ENCODE assay signal across 20 cellular contexts in genomic region chr16:1042076-1042744, GRCh38. TPM values are rescaled to one million over a fixed set of nuclear protein-coding genes. Genes with fewer than 3 reads are reported as not detected.
DNase-seq lines count a peak whose midpoint lies in the region; FAIRE-seq and TF ChIP-seq lines count a peak whose summit lies in the region.
"Had no signal": no experiment of that assay in that cellular context is flagged by ENCODE, and none has a peak within 500 bp of the region (broad histone marks: within the 10 kb centered on the region; RNA-seq: fewer than 3 reads in every experiment).

No MANE protein-coding gene starts in this region.

- no peak overlapping the region for H3K4me3 Mint-ChIP-seq in activated naive CD4-positive, alpha-beta T cell treated with anti-CD3 and anti-CD28 coated beads, Interleukin-2, amount 10 ng/mL, durations not matched to agents 7 days and 5 days
- H3K4me3 Mint-ChIP-seq in endothelial cell (ENCODE audit: unreplicated experiment), result peak overlapping the region; percentile 26
- no peak overlapping the region for H3K4me3 Mint-ChIP-seq in activated naive CD8-positive, alpha-beta T cell treated with anti-CD3 and anti-CD28 coated beads for 36 hours
- H3K4me3 Mint-ChIP-seq: B cell; CD4-positive, alpha-beta memory T cell; H9; HFFc6 had no signal

- H3K27me3 Mint-ChIP-seq in activated naive CD4-positive, alpha-beta T cell treated with anti-CD3 and anti-CD28 coated beads, Interleukin-2, amount 10 ng/mL, durations not matched to agents 7 days and 5 days, result peaks cover 5% of the 10 kb centered on the region
- H3K27me3 Mint-ChIP-seq in endothelial cell (ENCODE audit: unreplicated experiment), result peaks cover 7% of the 10 kb centered on the region
- no peaks in the 10 kb centered on the region for H3K27me3 Mint-ChIP-seq in activated naive CD8-positive, alpha-beta T cell treated with anti-CD3 and anti-CD28 coated beads for 36 hours

- peak; percentile 17 for FAIRE-seq in urothelium cell line (lab: Jason Lieb, UNC)
- FAIRE-seq: G401.6, GM12892, HepG2, HTR-8/SVneo had no signal

- no peak for DNase-seq in activated naive CD4-positive, alpha-beta T cell treated with anti-CD3 and anti-CD28 coated beads, Interleukin-2, amount 10 ng/mL, durations not matched to agents 7 days and 5 days
- no peak for DNase-seq in activated naive CD4-positive, alpha-beta T cell (lab: John Stamatoyannopoulos, UW)
- peak; percentile 89 for DNase-seq in RPMI8226
- no peak for DNase-seq in endothelial cell (ENCODE audit: low spot score)
- DNase-seq in urothelium cell line (ENCODE audit: low spot score), result no peak
- no peak for DNase-seq in activated naive CD8-positive, alpha-beta T cell treated with anti-CD3 and anti-CD28 coated beads for 36 hours
- DNase-seq in NCI-H1694 (lab: John Stamatoyannopoulos, UW), result no peak
- DNase-seq in DMS53 treated with DMSO at 0.1 percent for 48 hours (lab: John Stamatoyannopoulos, UW; ENCODE audit: unreplicated experiment), result no peak
- DNase-seq: 8988T; ACHN; CD4-positive, alpha-beta memory T cell; EL; GOT3; H9; HFFc6 had no signal

- CTCF ChIA-PET in activated naive CD4-positive, alpha-beta T cell treated with anti-CD3 and anti-CD28 coated beads, Interleukin-2, amount 10 ng/mL, durations not matched to agents 7 days and 5 days (lab: Charles Lee), result no interaction called here

- H3K9me3 Mint-ChIP-seq in activated naive CD4-positive, alpha-beta T cell treated with anti-CD3 and anti-CD28 coated beads, Interleukin-2, amount 10 ng/mL, durations not matched to agents 7 days and 5 days, result peaks cover 7% of the 10 kb centered on the region
- H3K9me3 Mint-ChIP-seq in endothelial cell (ENCODE audit: unreplicated experiment), result no peaks in the 10 kb centered on the region
- H3K9me3 Mint-ChIP-seq in activated naive CD8-positive, alpha-beta T cell treated with anti-CD3 and anti-CD28 coated beads for 36 hours, result no peaks in the 10 kb centered on the region
- H3K9me3 Mint-ChIP-seq: HFFc6 had no signal

- H3K4me1 Mint-ChIP-seq in activated naive CD4-positive, alpha-beta T cell treated with anti-CD3 and anti-CD28 coated beads, Interleukin-2, amount 10 ng/mL, durations not matched to agents 7 days and 5 days, result no peaks in the 10 kb centered on the region
- H3K4me1 Mint-ChIP-seq in endothelial cell (ENCODE audit: unreplicated experiment), result no peaks in the 10 kb centered on the region
- H3K4me1 Mint-ChIP-seq in activated naive CD8-positive, alpha-beta T cell treated with anti-CD3 and anti-CD28 coated beads for 36 hours, result no peaks in the 10 kb centered on the region
- H3K4me1 Mint-ChIP-seq: B cell, H9 had no signal

- no peak for TF ChIP-seq CTCF in endothelial cell (IDR thresholded peaks at IDR 0.05; ENCODE audit: unreplicated experiment)

- peak overlapping the region; percentile 28 for H3K27ac Mint-ChIP-seq in activated naive CD4-positive, alpha-beta T cell treated with anti-CD3 and anti-CD28 coated beads, Interleukin-2, amount 10 ng/mL, durations not matched to agents 7 days and 5 days
- H3K27ac Mint-ChIP-seq in endothelial cell (ENCODE audit: unreplicated experiment), result no peak overlapping the region
- no peak overlapping the region for H3K27ac Mint-ChIP-seq in activated naive CD8-positive, alpha-beta T cell treated with anti-CD3 and anti-CD28 coated beads for 36 hours
- H3K27ac Mint-ChIP-seq: B cell, HFFc6 had no signal

- H3K36me3 Mint-ChIP-seq in activated naive CD4-positive, alpha-beta T cell treated with anti-CD3 and anti-CD28 coated beads, Interleukin-2, amount 10 ng/mL, durations not matched to agents 7 days and 5 days, result no peaks in the 10 kb centered on the region
- H3K36me3 Mint-ChIP-seq in endothelial cell (ENCODE audit: low read depth, unreplicated experiment), result peaks cover 7% of the 10 kb centered on the region
- H3K36me3 Mint-ChIP-seq in activated naive CD8-positive, alpha-beta T cell treated with anti-CD3 and anti-CD28 coated beads for 36 hours, result no peaks in the 10 kb centered on the region
- H3K36me3 Mint-ChIP-seq: CD4-positive, alpha-beta memory T cell had no signal

RNA-seq across cellular contexts. Expression of gene SSTR5, which starts 30.3 kb away (rescaled TPM):
- total RNA-seq in endothelial cell (ENCODE audit: unreplicated experiment), result not detected
- total RNA-seq in activated naive CD8-positive, alpha-beta T cell treated with anti-CD3 and anti-CD28 coated beads for 36 hours, result not detected
- total RNA-seq: B cell; CD4-positive, alpha-beta memory T cell; HFFc6 had no signal

RNA-seq across cellular contexts. Expression of gene C1QTNF8, which starts 53.8 kb away (rescaled TPM):
- total RNA-seq in endothelial cell (ENCODE audit: unreplicated experiment), result not detected
- total RNA-seq in activated naive CD8-positive, alpha-beta T cell treated with anti-CD3 and anti-CD28 coated beads for 36 hours, result not detected
- total RNA-seq: B cell; CD4-positive, alpha-beta memory T cell; H9; HFFc6 had no signal
